9 cellular contexts compared by ENCODE assay signal in genomic region chr19:29622191-29623070, GRCh38. TPM values are rescaled to one million over a fixed set of nuclear protein-coding genes. Genes with fewer than 3 reads are reported as not detected.
DNase-seq lines count a peak whose midpoint lies in the region; ATAC-seq, FAIRE-seq and TF ChIP-seq lines count a peak whose summit lies in the region.
"Had no signal": no experiment of that assay in that cellular context is flagged by ENCODE, and none has a peak within 500 bp of the region (broad histone marks: within the 10 kb centered on the region; RNA-seq: fewer than 3 reads in every experiment).

No MANE protein-coding gene starts in this region.

- POLR2A ChIA-PET in activated CD4-positive, alpha-beta T cell treated with anti-CD3 and anti-CD28 coated beads for 36 hours (lab: Charles Lee): interaction anchor here (1.3 kb wide), 1 partner anchor 38 kb away, joined by 3 read pairs; no protein-coding TSS in a partner anchor

- no peak overlapping the region for H3K4me3 ChIP-seq in bronchial epithelial cell (ENCODE audit: low read depth, low read length)

- H3K27ac Mint-ChIP-seq in activated CD4-positive, alpha-beta T cell treated with anti-CD3 and anti-CD28 coated beads for 36 hours: peak overlapping the region; percentile 63
- H3K27ac Mint-ChIP-seq: progenitor cell of endocrine pancreas had no signal

- no peaks in the 10 kb centered on the region for H3K27me3 Mint-ChIP-seq in activated CD4-positive, alpha-beta T cell treated with anti-CD3 and anti-CD28 coated beads for 36 hours

- DNase-seq in activated CD4-positive, alpha-beta T cell treated with anti-CD3 and anti-CD28 coated beads for 36 hours: peak; percentile 65
- DNase-seq in activated CD4-positive, alpha-beta T cell treated with anti-CD3 and anti-CD28 coated beads for 1 hour: no peak
- DNase-seq in OCI-M1 (lab: John Stamatoyannopoulos, UW) (peak; percentile 33), bronchial epithelial cell (ENCODE audit: low read depth) (peak; percentile 9), left cardiac atrium (no peak), C1 segment of cervical spinal cord (lab: John Stamatoyannopoulos, UW) (no peak)
- peak; percentile 54 for DNase-seq in stimulated activated naive CD8-positive, alpha-beta T cell treated with anti-CD3 and anti-CD28 coated beads, Interleukin-15, Interleukin-2, amounts not matched to agents 100 U/mL and 50 U/mL, for 24 hours

- peak; percentile 79 for FAIRE-seq in bronchial epithelial cell (lab: Jason Lieb, UNC)

- peaks cover 1% of the 10 kb centered on the region for H3K27me3 ChIP-seq in bronchial epithelial cell (ENCODE audit: control insufficient read depth, insufficient read depth, low read length)

- H3K9me3 Mint-ChIP-seq in activated CD4-positive, alpha-beta T cell treated with anti-CD3 and anti-CD28 coated beads for 36 hours (ENCODE audit: low read depth): no peaks in the 10 kb centered on the region

- intact Hi-C loops in activated CD4-positive, alpha-beta T cell treated with anti-CD3 and anti-CD28 coated beads for 36 hours (cut with DNase I, micrococcal nuclease): loop anchor here (1.0 to 2.0 kb wide), 4 partner anchors 43 to 64 kb away; partner anchors contain the start of gene PLEKHF1 (in 1 of the 2)
- intact Hi-C loops in left cardiac atrium (cut with DNase I): no loop called here

- H3K36me3 ChIP-seq in bronchial epithelial cell (ENCODE audit: control insufficient read depth, insufficient read depth, low read length): no peaks in the 10 kb centered on the region

- peak overlapping the region; percentile 20 for H3K4me3 Mint-ChIP-seq in activated CD4-positive, alpha-beta T cell treated with anti-CD3 and anti-CD28 coated beads for 36 hours

- TF ChIP-seq CTCF in bronchial epithelial cell (IDR thresholded peaks at IDR 0.05; ENCODE audit: insufficient read depth, low read length, severe bottlenecking): no peak

- peak; percentile 53 for ATAC-seq in activated CD4-positive, alpha-beta T cell treated with anti-CD3 and anti-CD28 coated beads for 36 hours
- peak; percentile 17 for ATAC-seq in stimulated activated naive CD8-positive, alpha-beta T cell treated with anti-CD3 and anti-CD28 coated beads, Interleukin-15, Interleukin-2, amounts not matched to agents 100 U/mL and 50 U/mL, for 24 hours
- ATAC-seq in left cardiac atrium: no peak
- no peak for ATAC-seq in GM18870 (IDR thresholded peaks at IDR 0.05; ENCODE audit: unreplicated experiment)

- H3K4me1 Mint-ChIP-seq in activated CD4-positive, alpha-beta T cell treated with anti-CD3 and anti-CD28 coated beads for 36 hours: peaks cover 51% of the 10 kb centered on the region

- no peaks in the 10 kb centered on the region for H3K36me3 Mint-ChIP-seq in activated CD4-positive, alpha-beta T cell treated with anti-CD3 and anti-CD28 coated beads for 36 hours (ENCODE audit: low read depth)

- CTCF ChIA-PET in activated CD4-positive, alpha-beta T cell treated with anti-CD3 and anti-CD28 coated beads for 36 hours (lab: Charles Lee): interaction anchor here (0.7 to 9.7 kb wide), 9 partner anchors 12 to 185 kb away, joined by 3 to 66 read pairs (median 6); no protein-coding TSS in a partner anchor

RNA-seq across cellular contexts. Expression of gene POP4, which starts 16.3 kb away (rescaled TPM):
- total RNA-seq in activated CD4-positive, alpha-beta T cell treated with anti-CD3 and anti-CD28 coated beads for 36 hours: 100 to 1,000 TPM; 101 to 136 TPM
- total RNA-seq in bronchial epithelial cell (58.7 and 79.2 TPM in 2 replicates), left cardiac atrium (10 to 100 TPM; 48.7 to 50.8 TPM)

RNA-seq across cellular contexts. Expression of gene PLEKHF1, which starts 42.8 kb away (rescaled TPM):
- total RNA-seq in activated CD4-positive, alpha-beta T cell treated with anti-CD3 and anti-CD28 coated beads for 36 hours: 10 to 100 TPM; 25.4 to 26.6 TPM
- 11.9 and 23.4 TPM in 2 replicates for total RNA-seq in bronchial epithelial cell
- 10 to 100 TPM; 28.1 to 32.8 TPM for total RNA-seq in left cardiac atrium

Comparison
In these comparisons a context has a peak if more than half of its experiments do, and no peak if none do; other contexts are left out.
1. DNase-seq: peak in activated CD4-positive, alpha-beta T cell treated with anti-CD3 and anti-CD28 coated beads for 36 hours (single experiment), OCI-M1 (single experiment), bronchial epithelial cell (single experiment) and stimulated activated naive CD8-positive, alpha-beta T cell treated with anti-CD3 and anti-CD28 coated beads, Interleukin-15, Interleukin-2, amounts not matched to agents 100 U/mL and 50 U/mL, for 24 hours (single experiment); none in activated CD4-positive, alpha-beta T cell treated with anti-CD3 and anti-CD28 coated beads for 1 hour (single experiment), left cardiac atrium (single experiment) and C1 segment of cervical spinal cord (0 of 14).
2. ATAC-seq: peak in activated CD4-positive, alpha-beta T cell treated with anti-CD3 and anti-CD28 coated beads for 36 hours (single experiment) and stimulated activated naive CD8-positive, alpha-beta T cell treated with anti-CD3 and anti-CD28 coated beads, Interleukin-15, Interleukin-2, amounts not matched to agents 100 U/mL and 50 U/mL, for 24 hours (single experiment); none in left cardiac atrium (0 of 2) and GM18870 (single experiment).
3. intact Hi-C loops: an anchor here in activated CD4-positive, alpha-beta T cell treated with anti-CD3 and anti-CD28 coated beads for 36 hours (1.0 to 2.0 kb wide); none called in left cardiac atrium.